26 cellular contexts compared by ENCODE assay signal in genomic region chr10:98125940-98126631, GRCh38. TPM values are rescaled to one million over a fixed set of nuclear protein-coding genes. Genes with fewer than 3 reads are reported as not detected.
DNase-seq lines count a peak whose midpoint lies in the region; ATAC-seq, FAIRE-seq and TF ChIP-seq lines count a peak whose summit lies in the region.
"Had no signal": no experiment of that assay in that cellular context is flagged by ENCODE, and none has a peak within 500 bp of the region (broad histone marks: within the 10 kb centered on the region; RNA-seq: fewer than 3 reads in every experiment).

No MANE protein-coding gene starts in this region.

- POLR2A ChIA-PET in GM12878 (lab: Charles Lee) = no interaction called here

- H3K27ac ChIP-seq in GM12878 (ENCODE audit: control insufficient read depth, insufficient read depth) = no peak overlapping the region
- H3K27ac ChIP-seq: esophagus muscularis mucosa, lower lobe of right lung, thyroid gland had no signal

- no peak overlapping the region for H3K4me2 ChIP-seq in GM12878 (ENCODE audit: control insufficient read depth, insufficient read depth)

- FAIRE-seq in GM12878 (lab: Jason Lieb, UNC) = no peak

- no peak for TF ChIP-seq POLR2A in GM12878 (IDR thresholded peaks at IDR 0.05; ENCODE audit: low read depth, low read length)

- no peaks in the 10 kb centered on the region; the same call in 1 of the 3 replicates for H3K9me3 ChIP-seq in GM12878 (replicated peaks; ENCODE audit: control insufficient read depth, insufficient read depth, low read length)
- H3K9me3 ChIP-seq: Caco-2, lower lobe of right lung, thyroid gland had no signal

- no peak for ATAC-seq in GM12878
- peak; percentile 73 to 80 for ATAC-seq in stimulated activated naive B cell treated with anti-CD40 and anti-IgM and Interleukin-4, amounts not matched to agents 10 μg/mL and 1 μg/mL and 100 μg/mL, for 72 hours (replicated peaks)
- ATAC-seq: activated CD8-positive, alpha-beta T cell treated with anti-CD3 and anti-CD28 coated beads for 36 hours; lower lobe of right lung had no signal

- WGBS in GM12878 (ENCODE audit: insufficient coverage, insufficient replicate concordance, low lambda C conversion rate, missing lambda C conversion rate) = 35% methylated on average over 6 of the region's 6 CpGs

- H3K36me3 Mint-ChIP-seq in stimulated activated naive B cell treated with anti-CD40 and anti-IgM and Interleukin-4, amounts not matched to agents 10 μg/mL and 1 μg/mL and 100 μg/mL, for 72 hours = peaks cover 16% of the 10 kb centered on the region in 2 donors
- H3K36me3 Mint-ChIP-seq: brain had no signal

- RAD21 ChIA-PET in GM12878 (lab: Charles Lee; ENCODE audit: unreplicated experiment) = interaction anchor here (1.3 kb wide), 1 partner anchor 44 kb away, joined by 4 read pairs; no protein-coding TSS in a partner anchor

- TF ChIP-seq EP300 in GM12878 (IDR thresholded peaks at IDR 0.05; ENCODE audit: borderline replicate concordance in 1 of 2, control insufficient read depth in 1 of 2, low read depth in 2 of 2, low read length in 2 of 2) = no peak

- H3K27me3 ChIP-seq in GM12878 (replicated peaks in 1 of 2; ENCODE audit: control insufficient read depth in 2 of 2, insufficient read depth in 2 of 2, low read length in 1 of 2) = no peaks in the 10 kb centered on the region
- H3K27me3 ChIP-seq: thyroid gland had no signal

- no peak overlapping the region for H3K9ac ChIP-seq in GM12878 (ENCODE audit: control insufficient read depth, insufficient read depth, low read length)

- CTCF ChIA-PET in GM12878 (lab: Yijun Ruan, JAX) = interaction anchor here (0.8 to 1.5 kb wide), 3 partner anchors 44 to 424 kb away, joined by 3 to 4 read pairs (median 4); no protein-coding TSS in a partner anchor

- no TSS peak for BruUV-seq in GM12878 (replicated peaks; lab: Mats Ljungman, UMichigan)

- no peaks in the 10 kb centered on the region for H4K20me1 ChIP-seq in GM12878 (ENCODE audit: control insufficient read depth, insufficient read depth)

- peaks cover 17 to 31% of the 10 kb centered on the region in 2 donors for H3K27me3 Mint-ChIP-seq in stimulated activated naive B cell treated with anti-CD40 and anti-IgM and Interleukin-4, amounts not matched to agents 10 μg/mL and 1 μg/mL and 100 μg/mL, for 72 hours

- H3K4me3 Mint-ChIP-seq in stimulated activated naive B cell treated with anti-CD40 and anti-IgM and Interleukin-4, amounts not matched to agents 10 μg/mL and 1 μg/mL and 100 μg/mL, for 72 hours = peak overlapping the region in 1 of 2 donors; percentile 23
- H3K4me3 Mint-ChIP-seq: activated CD8-positive, alpha-beta T cell treated with anti-CD3 and anti-CD28 coated beads for 36 hours; brain; stimulated activated naive CD8-positive, alpha-beta T cell treated with anti-CD3 and anti-CD28 coated beads, Interleukin-15, Interleukin-2, amounts not matched to agents 100 ng/mL and 50 ng/mL, for 24 hours had no signal

- intact Hi-C loops in GM12878 (cut with micrococcal nuclease; ENCODE audit: unreplicated experiment) = no loop called here

- H3K4me3 ChIP-seq in GM12878 = no peak overlapping the region
- H3K4me3 ChIP-seq: esophagus muscularis mucosa, lower lobe of right lung, thyroid gland had no signal

- TF ChIP-seq CTCF in GM12878 (IDR thresholded peaks at IDR 0.05 in 2 of 3, conservative IDR thresholded peaks at IDR 0.05 in 1 of 3; ENCODE audit: control insufficient read depth in 2 of 3, extremely low read depth in 1 of 3, insufficient read depth in 1 of 3, low read depth in 3 of 3, low read length in 3 of 3) = no peak

- H3K4me1 ChIP-seq in GM12878 (ENCODE audit: control insufficient read depth, insufficient read depth, low read length) = no peaks in the 10 kb centered on the region
- H3K4me1 ChIP-seq: Caco-2, esophagus muscularis mucosa, lower lobe of right lung, thyroid gland had no signal

- in situ Hi-C loops in GM12878 (cut with MboI) = no loop called here

- DNase-seq in DMS53 (lab: John Stamatoyannopoulos, UW) (peak; percentile 37), DMS53 treated with DMSO at 0.1 percent for 48 hours (lab: John Stamatoyannopoulos, UW; ENCODE audit: unreplicated experiment) (no peak), M059J (ENCODE audit: low read depth) (peak; percentile 17), GM12878 (ENCODE audit: low read depth, low spot score) (no peak), NCI-H2029 (lab: John Stamatoyannopoulos, UW) (no peak), OCI-M2 (lab: John Stamatoyannopoulos, UW; ENCODE audit: unreplicated experiment) (no peak), Kasumi-1 (lab: John Stamatoyannopoulos, UW) (no peak)
- peak; percentile 22 for DNase-seq in stimulated activated naive B cell treated with anti-CD40 and anti-IgM and Interleukin-4, amounts not matched to agents 10 μg/mL and 1 μg/mL and 100 μg/mL, for 72 hours
- DNase-seq: 8988T; activated CD8-positive, alpha-beta T cell treated with anti-CD3 and anti-CD28 coated beads for 36 hours; activated gamma-delta T cell; activated T-cell treated with anti-CD3 and anti-CD28 coated beads for 4 hours; Caco-2; effector memory CD4-positive, alpha-beta T cell; H7; KG1; lower lobe of right lung; NCI-H1092 treated with DMSO at 0.1 percent for 48 hours; NCI-H2081; NCI-H446 treated with DMSO at 0.1 percent for 48 hours; stimulated activated CD4-positive, alpha-beta T cell treated with anti-CD3 and anti-CD28 coated beads, Interleukin-4, amount 100 ng/mL, for 4 hours; T-helper 9 cell; thyroid gland had no signal

- no peak overlapping the region for H2AFZ ChIP-seq in GM12878 (ENCODE audit: control insufficient read depth, low read depth, low read length)

- peak overlapping the region; percentile 28 for H3K27ac Mint-ChIP-seq in stimulated activated naive B cell treated with anti-CD40 and anti-IgM and Interleukin-4, amounts not matched to agents 10 μg/mL and 1 μg/mL and 100 μg/mL, for 72 hours
- H3K27ac Mint-ChIP-seq: activated CD8-positive, alpha-beta T cell treated with anti-CD3 and anti-CD28 coated beads for 36 hours; stimulated activated naive CD8-positive, alpha-beta T cell treated with anti-CD3 and anti-CD28 coated beads, Interleukin-15, Interleukin-2, amounts not matched to agents 100 ng/mL and 50 ng/mL, for 24 hours had no signal

- SMC1A ChIA-PET in GM12878 (lab: Charles Lee; ENCODE audit: uncharacterized antibody, unreplicated experiment) = interaction anchor here (0.7 to 0.9 kb wide), 2 partner anchors 10 to 42 kb away, joined by 3 read pairs; no protein-coding TSS in a partner anchor

- no peak for TF ChIP-seq RAD21 in GM12878 (IDR thresholded peaks at IDR 0.05; ENCODE audit: insufficient read depth, low read depth, low read length)

- peaks cover 13 to 27% of the 10 kb centered on the region in 2 donors for H3K9me3 Mint-ChIP-seq in stimulated activated naive B cell treated with anti-CD40 and anti-IgM and Interleukin-4, amounts not matched to agents 10 μg/mL and 1 μg/mL and 100 μg/mL, for 72 hours

- no peaks in the 10 kb centered on the region for H3K36me3 ChIP-seq in GM12878 (ENCODE audit: control insufficient read depth in 2 of 2, insufficient read depth in 2 of 2, low read length in 1 of 2)
- H3K36me3 ChIP-seq: esophagus muscularis mucosa, lower lobe of right lung, thyroid gland had no signal

- peaks cover 7 to 17% of the 10 kb centered on the region in 2 donors for H3K4me1 Mint-ChIP-seq in stimulated activated naive B cell treated with anti-CD40 and anti-IgM and Interleukin-4, amounts not matched to agents 10 μg/mL and 1 μg/mL and 100 μg/mL, for 72 hours

- no peaks in the 10 kb centered on the region for H3K79me2 ChIP-seq in GM12878 (ENCODE audit: control insufficient read depth, insufficient read depth, low read length)

TF ChIP-seq in GM12878, 131 proteins besides CTCF, POLR2A, EP300 and RAD21:
- TF ChIP-seq LARP7 (IDR thresholded peaks at IDR 0.05) (no peak), MEF2B (IDR thresholded peaks at IDR 0.05; ENCODE audit: partially characterized antibody, poor library complexity, severe bottlenecking) (peak; percentile 19)
TF ChIP-seq in GM12878: peak in this region for 1.

RNA-seq across cellular contexts. Expression of gene R3HCC1L, which starts 8.4 kb away (rescaled TPM):
- 8.9 and 14.1 TPM in 2 replicates for total RNA-seq in M059J (2014; rRNA removed; shearing (Covaris generic))
- 59.1 and 61.5 TPM in 2 replicates for total RNA-seq in GM12878 (2013; cell fraction: nucleolus; rRNA removed)
- 12.1 and 15.8 TPM in 2 replicates for total RNA-seq in GM12878 (2014; rRNA removed)
- 19.7 and 20.3 TPM in 2 replicates for total RNA-seq in GM12878 (2014; rRNA removed; fragmentation: Illumina TruSeq; extraction: Trizol)
- 12.9 and 13.7 TPM in 2 replicates for total RNA-seq in GM12878 (2021)
- polyA plus RNA-seq in GM12878 (2011; ENCODE audit: low read depth) = 6.5 TPM
- polyA plus RNA-seq in GM12878 (2011; rRNA removed) = 16.2 and 19.5 TPM in 2 replicates
- 9.3 and 9.4 TPM in 2 replicates for polyA plus RNA-seq in GM12878 (2011; cell fraction: cytosol; rRNA removed)
- polyA plus RNA-seq in GM12878 (2011; cell fraction: nucleus; rRNA removed) = 12.7 and 14.3 TPM in 2 replicates
- polyA plus RNA-seq in GM12878 (2012) = 9.5 and 12.9 TPM in 2 replicates
- 19.4 and 27.7 TPM in 2 replicates for polyA plus RNA-seq in GM12878 (2014; fragmentation: Illumina TruSeq; extraction: Trizol)
- polyA plus RNA-seq in GM12878 (2014; fragmentation: Nextera tagmentation; extraction: Ambion mirVana) = 10 to 100 TPM; 11.3 to 14.7 TPM
- polyA plus RNA-seq in GM12878 (2014; rRNA removed) = 12.4 and 13.8 TPM in 2 replicates
- polyA plus RNA-seq in GM12878 (2016; fragmentation: Nextera tagmentation; extraction: Ambion mirVana) = 10 to 100 TPM; 16.0 to 19.9 TPM
- 20.3 and 30.3 TPM in 2 replicates for polyA minus RNA-seq in GM12878 (2011; rRNA and poly(A)+ RNA removed)
- 5.5 and 8.2 TPM in 2 replicates for polyA minus RNA-seq in GM12878 (2011; cell fraction: cytosol; rRNA and poly(A)+ RNA removed)
- 25.0 and 29.6 TPM in 2 replicates for polyA minus RNA-seq in GM12878 (2011; cell fraction: nucleus; rRNA and poly(A)+ RNA removed)

Comparison
In these comparisons a context has a peak if more than half of its experiments do, and no peak if none do; other contexts are left out.
1. DNase-seq: peak in DMS53 (single experiment), M059J (single experiment) and stimulated activated naive B cell treated with anti-CD40 and anti-IgM and Interleukin-4, amounts not matched to agents 10 μg/mL and 1 μg/mL and 100 μg/mL, for 72 hours (single experiment); none in DMS53 treated with DMSO at 0.1 percent for 48 hours (single experiment), GM12878 (single experiment), NCI-H2029 (single experiment), OCI-M2 (single experiment) and Kasumi-1 (0 of 2).